Comparison of ENCODE assay signal across 18 cellular contexts in the genomic region with DNA sequence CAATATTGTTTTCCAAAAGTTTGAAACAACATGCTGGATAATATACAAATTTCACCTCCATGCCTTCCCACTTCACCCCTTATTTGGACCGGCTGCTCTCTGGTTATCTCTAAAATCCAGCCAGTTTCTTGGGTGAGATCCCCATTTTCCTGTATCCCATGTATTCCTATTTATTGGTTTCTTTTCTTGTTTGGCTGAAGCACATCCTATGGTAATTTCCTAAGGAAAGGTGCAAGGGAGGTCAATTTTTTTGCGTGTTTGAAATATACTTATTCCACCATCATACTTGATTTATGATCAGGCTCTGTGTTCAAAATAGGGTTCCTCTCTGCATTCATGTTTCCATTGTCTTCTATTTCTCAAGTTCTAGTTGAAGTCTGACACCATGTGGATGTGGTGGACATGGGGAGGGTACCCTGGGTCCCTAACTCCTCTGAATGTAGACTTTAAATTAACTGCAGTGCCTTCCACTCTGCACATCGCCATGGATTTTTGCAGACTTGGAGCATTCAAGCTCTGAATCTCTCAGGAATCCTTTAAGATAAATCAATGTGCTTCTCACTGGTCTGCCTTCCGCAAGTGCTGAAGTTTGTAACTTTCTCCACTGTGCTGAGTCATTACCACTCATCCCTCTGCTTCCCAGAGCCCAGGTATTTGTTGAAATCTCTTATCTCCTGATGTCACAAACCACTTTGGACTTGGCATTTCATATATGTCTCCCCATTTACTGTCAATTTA. TPM values are rescaled to one million over a fixed set of nuclear protein-coding genes. Genes with fewer than 3 reads are reported as not detected.
DNase-seq lines count a peak whose midpoint lies in the region; ATAC-seq and TF ChIP-seq lines count a peak whose summit lies in the region.
"Had no signal": no experiment of that assay in that cellular context is flagged by ENCODE, and none has a peak within 500 bp of the region (broad histone marks: within the 10 kb centered on the region; RNA-seq: fewer than 3 reads in every experiment).

No MANE protein-coding gene starts in this region.

- intact Hi-C loops in PC-9 (cut with micrococcal nuclease; ENCODE audit: unreplicated experiment) = no loop called here
- intact Hi-C loops in sciatic nerve (cut with DNase I) = no loop called here

- H3F3A ChIP-seq in PC-9 (ENCODE audit: insufficient read depth, low read depth) = no peaks in the 10 kb centered on the region

- H3K27me3 ChIP-seq in PC-9 (ENCODE audit: insufficient read depth, low read depth) = no peaks in the 10 kb centered on the region
- H3K27me3 ChIP-seq: tibial nerve had no signal

- H3K27ac ChIP-seq in PC-9 = peak overlapping the region; percentile 69
- H3K27ac ChIP-seq: 22Rv1, skin epidermis, tibial nerve had no signal

- BruUV-seq in PC-9 (replicated peaks; lab: Mats Ljungman, UMichigan) = no TSS peak

- H2AFZ ChIP-seq in PC-9 = no peak overlapping the region

- CTCF ChIA-PET in PC-9 (lab: Charles Lee) = no interaction called here

- DNase-seq in DMS53 (lab: John Stamatoyannopoulos, UW) = peak; percentile 23
- no peak for DNase-seq in DMS53 treated with DMSO at 0.1 percent for 48 hours (lab: John Stamatoyannopoulos, UW; ENCODE audit: unreplicated experiment)
- DNase-seq in PC-9 = peak; percentile 26 to 69
- DNase-seq in cardiac fibroblast (ENCODE audit: low read depth in 2 of 2) = peak; percentile 60 to 66
- DNase-seq in non-pigmented ciliary epithelial cell (ENCODE audit: low read depth) = peak; percentile 49
- no peak for DNase-seq in stimulated activated CD4-positive, alpha-beta T cell treated with anti-CD3 and anti-CD28 coated beads, Interleukin-12 subunit alpha, Interleukin-12 subunit beta, amount 100 ng/mL, for 4 hours
- DNase-seq in sciatic nerve (ENCODE audit: low spot score) = no peak
- DNase-seq: aorta; CD4-positive, CD25-positive, alpha-beta regulatory T cell; hippocampal formation; left cardiac atrium; NK-92 treated with Interleukin-12 subunit alpha and Interleukin-12 subunit beta, amount 100 ng/mL, for 24 hours had no signal

- H3K9me3 ChIP-seq in PC-9 (ENCODE audit: insufficient read depth, low read depth) = no peaks in the 10 kb centered on the region
- H3K9me3 ChIP-seq: tibial nerve had no signal

- ATAC-seq in sciatic nerve = no peak
- ATAC-seq in GM21526 (IDR thresholded peaks at IDR 0.05; ENCODE audit: low FRiP score, unreplicated experiment) = no peak
- ATAC-seq: esophagus mucosa, GM12878, left cardiac atrium had no signal

- no peaks in the 10 kb centered on the region for H3K36me3 ChIP-seq in PC-9 (ENCODE audit: low read depth)
- H3K36me3 ChIP-seq: tibial nerve had no signal

- H3K4me3 ChIP-seq in PC-9 (no peak overlapping the region), cardiac fibroblast (replicated peaks in 1 of 2; ENCODE audit: low read depth in 2 of 2, low read length in 2 of 2) (no peak overlapping the region)
- H3K4me3 ChIP-seq: GM12878, skin epidermis, tibial nerve had no signal

- H3K4me2 ChIP-seq in PC-9 = peak overlapping the region; percentile 54

- TF ChIP-seq CTCF in PC-9 (conservative IDR thresholded peaks at IDR 0.05) (no peak), cardiac fibroblast (IDR thresholded peaks at IDR 0.05; ENCODE audit: low read depth, low read length) (no peak)

- H3K79me2 ChIP-seq in PC-9 (ENCODE audit: low read depth) = no peaks in the 10 kb centered on the region

- H3K4me1 ChIP-seq in PC-9 (replicated peaks; ENCODE audit: insufficient read depth) = peaks cover 17% of the 10 kb centered on the region

- H4K20me1 ChIP-seq in PC-9 (ENCODE audit: insufficient read depth) = no peaks in the 10 kb centered on the region

- no peaks in the 10 kb centered on the region for H3K9me2 ChIP-seq in PC-9 (ENCODE audit: insufficient read depth)

- POLR2A ChIA-PET in PC-9 (lab: Charles Lee; ENCODE audit: unreplicated experiment) = interaction anchor here (0.6 kb wide), 1 partner anchor 406 kb away, joined by 5 read pairs; no protein-coding TSS in a partner anchor

RNA-seq across cellular contexts. Expression of gene TLE3, which starts 52.1 kb away (rescaled TPM):
- 51.3 and 72.4 TPM in 2 replicates for total RNA-seq in PC-9 (2021)
- 90.1 TPM for total RNA-seq in sciatic nerve

Comparison
In these comparisons a context has a peak if more than half of its experiments do, and no peak if none do; other contexts are left out.
1. DNase-seq: peak in DMS53 (single experiment), PC-9 (2 of 2), cardiac fibroblast (2 of 2) and non-pigmented ciliary epithelial cell (single experiment); none in DMS53 treated with DMSO at 0.1 percent for 48 hours (single experiment), stimulated activated CD4-positive, alpha-beta T cell treated with anti-CD3 and anti-CD28 coated beads, Interleukin-12 subunit alpha, Interleukin-12 subunit beta, amount 100 ng/mL, for 4 hours (single experiment) and sciatic nerve (single experiment).